In genomic region chr20:36217226-36217625, GRCh38 we compare ENCODE assay signal across 1 cellular context.
TF ChIP-seq lines count a peak whose summit lies in the region.

No MANE protein-coding gene starts in this region.

TF ChIP-seq in HepG2, 621 proteins besides CTCF, POLR2A, EP300 and RAD21:
- peak; percentile 15; the same call in 1 of the 2 replicates for TF ChIP-seq SMC3 (IDR thresholded peaks at IDR 0.05; ENCODE audit: low read length)
- TF ChIP-seq XRCC5 (optimal IDR thresholded peaks at IDR 0.05; ENCODE audit: low read length) = peak; percentile 48
- no peak for TF ChIP-seq NFKB2 (CRISPR knock-in tag; IDR thresholded peaks at IDR 0.05; ENCODE audit: borderline replicate concordance)
- TF ChIP-seq U2AF2 (IDR thresholded peaks at IDR 0.05; ENCODE audit: low read depth, low read length) = no peak
- TF ChIP-seq HMGXB4 (CRISPR knock-in tag; IDR thresholded peaks at IDR 0.05; ENCODE audit: borderline replicate concordance in 1 of 2, low read depth in 1 of 2) = 0 out of 4 replicates have a peak, but pooled peaks of 1 of the 2 experiments have one; percentile 25
- no peak for TF ChIP-seq ZFP36L2 (CRISPR knock-in tag; IDR thresholded peaks at IDR 0.05)
- TF ChIP-seq, protein P1, sequence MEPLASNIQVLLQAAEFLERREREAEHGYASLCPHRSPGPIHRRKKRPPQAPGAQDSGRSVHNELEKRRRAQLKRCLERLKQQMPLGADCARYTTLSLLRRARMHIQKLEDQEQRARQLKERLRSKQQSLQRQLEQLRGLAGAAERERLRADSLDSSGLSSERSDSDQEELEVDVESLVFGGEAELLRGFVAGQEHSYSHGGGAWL (CRISPR knock-in tag; IDR thresholded peaks at IDR 0.05) = no peak
- TF ChIP-seq ZFP1 (CRISPR knock-in tag; IDR thresholded peaks at IDR 0.05) = no peak
- TF ChIP-seq CEBPG (CRISPR knock-in tag; IDR thresholded peaks at IDR 0.05) = no peak
- TF ChIP-seq, protein P2, sequence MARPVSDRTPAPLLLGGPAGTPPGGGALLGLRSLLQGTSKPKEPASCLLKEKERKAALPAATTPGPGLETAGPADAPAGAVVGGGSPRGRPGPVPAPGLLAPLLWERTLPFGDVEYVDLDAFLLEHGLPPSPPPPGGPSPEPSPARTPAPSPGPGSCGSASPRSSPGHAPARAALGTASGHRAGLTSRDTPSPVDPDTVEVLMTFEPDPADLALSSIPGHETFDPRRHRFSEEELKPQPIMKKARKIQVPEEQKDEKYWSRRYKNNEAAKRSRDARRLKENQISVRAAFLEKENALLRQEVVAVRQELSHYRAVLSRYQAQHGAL (CRISPR knock-in tag; IDR thresholded peaks at IDR 0.05; ENCODE audit: not compliant biosample characterization) = no peak
- TF ChIP-seq ZNF431 (CRISPR knock-in tag; IDR thresholded peaks at IDR 0.05; ENCODE audit: borderline replicate concordance, low read depth) = no peak
- no peak for TF ChIP-seq ZNF468 (CRISPR knock-in tag; IDR thresholded peaks at IDR 0.05)
- 0 out of 2 replicates have a peak, but pooled peaks have one; percentile 29 for TF ChIP-seq PPARG (CRISPR knock-in tag; conservative IDR thresholded peaks at IDR 0.05)
- TF ChIP-seq ZNF3 (CRISPR knock-in tag; IDR thresholded peaks at IDR 0.05) = no peak
- no peak for TF ChIP-seq BRD4 (CRISPR knock-in tag; IDR thresholded peaks at IDR 0.05)
- TF ChIP-seq STAT5B (CRISPR knock-in tag; IDR thresholded peaks at IDR 0.05) = no peak
- TF ChIP-seq CBX2 (IDR thresholded peaks at IDR 0.05; ENCODE audit: low read depth, low read length) = no peak
- TF ChIP-seq CBX2 (CRISPR knock-in tag; IDR thresholded peaks at IDR 0.05; ENCODE audit: low read depth) = no peak
- TF ChIP-seq HNF1A (IDR thresholded peaks at IDR 0.05; ENCODE audit: low read depth) = no peak
- TF ChIP-seq HNF1A (CRISPR knock-in tag; IDR thresholded peaks at IDR 0.05; ENCODE audit: borderline replicate concordance) = no peak
- TF ChIP-seq HNF4G (IDR thresholded peaks at IDR 0.05; ENCODE audit: borderline replicate concordance, low read depth, low read length) = 0 out of 2 replicates have a peak, but pooled peaks have one; percentile 12
- TF ChIP-seq HNF4G (CRISPR knock-in tag; IDR thresholded peaks at IDR 0.05; ENCODE audit: borderline replicate concordance, low read depth) = no peak
